Comparison of ENCODE assay signal across 24 cellular contexts in genomic region chr9:126647585-126648110, GRCh38. TPM values are rescaled to one million over a fixed set of nuclear protein-coding genes. Genes with fewer than 3 reads are reported as not detected.
DNase-seq lines count a peak whose midpoint lies in the region; ATAC-seq, FAIRE-seq and TF ChIP-seq lines count a peak whose summit lies in the region.
"Had no signal": no experiment of that assay in that cellular context is flagged by ENCODE, and none has a peak within 500 bp of the region (broad histone marks: within the 10 kb centered on the region; RNA-seq: fewer than 3 reads in every experiment).

No MANE protein-coding gene starts in this region.

- TF ChIP-seq RAD21 in HepG2 (CRISPR knock-in tag; IDR thresholded peaks at IDR 0.05) = no peak

- no peak overlapping the region for H3K9ac ChIP-seq in HepG2 (ENCODE audit: insufficient read depth, low read depth, low read length)

- WGBS in HepG2 (ENCODE audit: low lambda C conversion rate) = 21% methylated on average over 6 of the region's 7 CpGs
- 21% methylated on average over 4 of the region's 7 CpGs for WGBS in right lobe of liver (ENCODE audit: insufficient coverage, low coverage, low lambda C conversion rate, missing lambda C conversion rate)

- no TSS peak for BruUV-seq in HepG2 (replicated peaks; lab: Mats Ljungman, UMichigan)

- H3K9me3 ChIP-seq in HepG2 (ENCODE audit: low read length) (no peaks in the 10 kb centered on the region), right lobe of liver (no peaks in the 10 kb centered on the region), SJCRH30 (replicated peaks) (no peaks in the 10 kb centered on the region)
- H3K9me3 ChIP-seq: A549, SJSA1 had no signal

- H3K36me3 Mint-ChIP-seq in nephron progenitor cell (ENCODE audit: low read depth) = no peaks in the 10 kb centered on the region
- no peaks in the 10 kb centered on the region for H3K36me3 Mint-ChIP-seq in activated CD4-positive, alpha-beta memory T cell treated with anti-CD3 and anti-CD28 coated beads for 36 hours
- H3K36me3 Mint-ChIP-seq: T-cell had no signal

- TF ChIP-seq EP300 in HepG2 (IDR thresholded peaks at IDR 0.05; ENCODE audit: low read depth in 2 of 2, low read length in 2 of 2) (no peak), HepG2 (CRISPR knock-in tag; IDR thresholded peaks at IDR 0.05; ENCODE audit: borderline replicate concordance) (no peak)

- no peak overlapping the region for H3K4me2 ChIP-seq in HepG2 (ENCODE audit: low read depth, low read length)
- H3K4me2 ChIP-seq: A549 had no signal

- no peaks in the 10 kb centered on the region for H3K79me2 ChIP-seq in HepG2 (ENCODE audit: insufficient read depth, low read length)

- ATAC-seq in HepG2 (no peak), right lobe of liver (no peak)
- ATAC-seq: A549, T-cell had no signal

- TF ChIP-seq CTCF in HepG2 (CRISPR knock-in tag; IDR thresholded peaks at IDR 0.05) (no peak), right lobe of liver (IDR thresholded peaks at IDR 0.05) (no peak), nephron progenitor cell (IDR thresholded peaks at IDR 0.05) (no peak)

- no peaks in the 10 kb centered on the region for H3K4me1 ChIP-seq in HepG2 (ENCODE audit: insufficient read depth, low read length)
- H3K4me1 ChIP-seq in right lobe of liver = no peaks in the 10 kb centered on the region
- peaks cover 67% of the 10 kb centered on the region for H3K4me1 ChIP-seq in SJCRH30
- H3K4me1 ChIP-seq: A549, SJSA1 had no signal

- TF ChIP-seq POLR2A in HepG2 (IDR thresholded peaks at IDR 0.05; ENCODE audit: insufficient read depth in 1 of 2, low read depth in 2 of 2, low read length in 2 of 2) = no peak
- TF ChIP-seq POLR2A in right lobe of liver (IDR thresholded peaks at IDR 0.05) = no peak

- no peaks in the 10 kb centered on the region for H4K20me1 ChIP-seq in HepG2 (ENCODE audit: insufficient read depth, low read length)

- peaks cover 55% of the 10 kb centered on the region for H3K27me3 Mint-ChIP-seq in nephron progenitor cell (ENCODE audit: low read depth, poor library complexity)
- peaks cover 59% of the 10 kb centered on the region for H3K27me3 Mint-ChIP-seq in activated CD4-positive, alpha-beta memory T cell treated with anti-CD3 and anti-CD28 coated beads for 36 hours

- no peak overlapping the region for H3K4me3 ChIP-seq in HepG2 (replicated peaks in 1 of 3; ENCODE audit: insufficient read depth in 1 of 3, low read depth in 2 of 3, low read length in 3 of 3)
- H3K4me3 ChIP-seq in right lobe of liver = no peak overlapping the region
- no peak overlapping the region for H3K4me3 ChIP-seq in SJCRH30
- H3K4me3 ChIP-seq: A549, SJSA1 had no signal

- no peak overlapping the region for H3K27ac Mint-ChIP-seq in nephron progenitor cell
- H3K27ac Mint-ChIP-seq in activated CD4-positive, alpha-beta memory T cell treated with anti-CD3 and anti-CD28 coated beads for 36 hours = no peak overlapping the region
- H3K27ac Mint-ChIP-seq: T-cell had no signal

- POLR2A ChIA-PET in HepG2 (lab: Yijun Ruan, JAX) = no interaction called here
- POLR2A ChIA-PET in activated CD4-positive, alpha-beta memory T cell treated with anti-CD3 and anti-CD28 coated beads for 36 hours (lab: Charles Lee) = no interaction called here

- FAIRE-seq in HepG2 (lab: Jason Lieb, UNC) = no peak
- FAIRE-seq: A549, GM12892, HTR-8/SVneo, RCC 7860 had no signal

- H3K4me3 Mint-ChIP-seq in nephron progenitor cell = peak overlapping the region; percentile 26
- no peak overlapping the region for H3K4me3 Mint-ChIP-seq in activated CD4-positive, alpha-beta memory T cell treated with anti-CD3 and anti-CD28 coated beads for 36 hours
- H3K4me3 Mint-ChIP-seq: T-cell had no signal

- peaks cover 92% of the 10 kb centered on the region for H3K4me1 Mint-ChIP-seq in nephron progenitor cell
- H3K4me1 Mint-ChIP-seq in activated CD4-positive, alpha-beta memory T cell treated with anti-CD3 and anti-CD28 coated beads for 36 hours (ENCODE audit: low read depth) = no peaks in the 10 kb centered on the region
- H3K4me1 Mint-ChIP-seq: T-cell had no signal

- CTCF ChIA-PET in HepG2 (lab: Yijun Ruan, JAX; ENCODE audit: low intra/inter-chr PET ratio, low total read pairs) = no interaction called here
- CTCF ChIA-PET in activated CD4-positive, alpha-beta memory T cell treated with anti-CD3 and anti-CD28 coated beads for 36 hours (lab: Charles Lee) = interaction anchor here (1.0 kb wide), 1 partner anchor 42 kb away, joined by 3 read pairs; no protein-coding TSS in a partner anchor

- in situ Hi-C loops in HepG2 (cut with HindIII; ENCODE audit: extremely low pct_ligation_motif_present, low pct_unique_long_range_greater_than_20kb) = no loop called here

- H2AFZ ChIP-seq in HepG2 (ENCODE audit: low read length) = no peak overlapping the region

- peaks cover 28 to 96% of the 10 kb centered on the region in 2 experiments for H3K27me3 ChIP-seq in HepG2 (ENCODE audit: control insufficient read depth in 1 of 2, insufficient read depth in 2 of 2, low read length in 2 of 2)
- no peaks in the 10 kb centered on the region for H3K27me3 ChIP-seq in right lobe of liver
- H3K27me3 ChIP-seq in SJCRH30 = no peaks in the 10 kb centered on the region

- H3K36me3 ChIP-seq in HepG2 (replicated peaks in 1 of 2; ENCODE audit: control insufficient read depth in 1 of 2, insufficient read depth in 2 of 2, low read length in 2 of 2) = no peaks in the 10 kb centered on the region
- no peaks in the 10 kb centered on the region for H3K36me3 ChIP-seq in right lobe of liver
- no peaks in the 10 kb centered on the region for H3K36me3 ChIP-seq in SJCRH30
- H3K36me3 ChIP-seq: SJSA1 had no signal

- intact Hi-C loops in HepG2 (cut with micrococcal nuclease; ENCODE audit: unreplicated experiment) = no loop called here
- intact Hi-C loops in right lobe of liver (cut with DNase I) = no loop called here
- intact Hi-C loops in activated CD4-positive, alpha-beta memory T cell treated with anti-CD3 and anti-CD28 coated beads for 36 hours (cut with micrococcal nuclease) = no loop called here

- no peaks in the 10 kb centered on the region for H3K9me3 Mint-ChIP-seq in nephron progenitor cell
- H3K9me3 Mint-ChIP-seq in activated CD4-positive, alpha-beta memory T cell treated with anti-CD3 and anti-CD28 coated beads for 36 hours = no peaks in the 10 kb centered on the region
- H3K9me3 Mint-ChIP-seq: T-cell had no signal

- H3K27ac ChIP-seq in HepG2 (ENCODE audit: extremely low read length, insufficient read depth, low read length) (no peak overlapping the region), right lobe of liver (no peak overlapping the region), SJCRH30 (0 out of 2 replicates have a peak overlapping the region, but pooled peaks have one; percentile 2)
- H3K27ac ChIP-seq: A549, SJSA1 had no signal

- no peak for DNase-seq in HepG2 (ENCODE audit: low spot score)
- DNase-seq in right lobe of liver = no peak
- peak; percentile 31 to 46 for DNase-seq in SJCRH30
- DNase-seq in nephron progenitor cell = peak; percentile 27
- no peak for DNase-seq in activated CD4-positive, alpha-beta memory T cell treated with anti-CD3 and anti-CD28 coated beads for 36 hours
- no peak for DNase-seq in stimulated activated CD4-positive, alpha-beta T cell treated with anti-CD3 and anti-CD28 coated beads, Interleukin-1b, Interleukin-23, amount 100 ng/mL, for 48 hours
- no peak for DNase-seq in effector CD4-positive, alpha-beta T cell
- DNase-seq: AML-193, DMS153, DND-41, H7, KBM-7, MV-4-11, NCI-H1105, NCI-H1436 treated with DMSO at 0.1 percent for 48 hours, NCI-H187 treated with DMSO at 0.1 percent for 48 hours, NCI-H526 treated with DMSO at 0.1 percent for 48 hours, T-cell had no signal

TF ChIP-seq in HepG2, 621 proteins besides CTCF, POLR2A, EP300 and RAD21:
- TF ChIP-seq CHCHD3 (CRISPR knock-in tag; IDR thresholded peaks at IDR 0.05) (no peak), EZH2 (conservative IDR thresholded peaks at IDR 0.05; ENCODE audit: low read depth, low read length) (0 out of 2 replicates have a peak, but pooled peaks have one; percentile 38), ZNF138 (CRISPR knock-in tag; IDR thresholded peaks at IDR 0.05; ENCODE audit: low read depth) (no peak), IRF2 (CRISPR knock-in tag; IDR thresholded peaks at IDR 0.05) (no peak)

RNA-seq across cellular contexts. Expression of gene LMX1B, which starts 33.9 kb away (rescaled TPM):
- not detected in 2 replicates for total RNA-seq in HepG2 (2016; rRNA removed; fragmentation: Illumina TruSeq; extraction: Trizol)
- not detected in 2 replicates for total RNA-seq in HepG2 (2016; cell fraction: cytosol; rRNA removed; fragmentation: Illumina TruSeq; extraction: Trizol; ENCODE audit: low read depth)
- not detected in 2 replicates for total RNA-seq in HepG2 (2016; cell fraction: insoluble cytoplasmic fraction; rRNA removed; fragmentation: Illumina TruSeq; extraction: Trizol)
- total RNA-seq in HepG2 (2016; cell fraction: membrane; rRNA removed; fragmentation: Illumina TruSeq; extraction: Trizol) = not detected in 2 replicates
- total RNA-seq in HepG2 (2016; cell fraction: nucleus; rRNA removed; fragmentation: Illumina TruSeq; extraction: Trizol) = not detected in 2 replicates
- not detected in 2 replicates for polyA plus RNA-seq in HepG2 (2011; rRNA removed)
- polyA plus RNA-seq in HepG2 (2011; cell fraction: cytosol; rRNA removed) = 0.04 TPM in 1 of 2 replicates, not detected in the other
- 0.03 TPM in 1 of 2 replicates, not detected in the other for polyA plus RNA-seq in HepG2 (2011; cell fraction: nucleus; rRNA removed)
- polyA plus RNA-seq in HepG2 (2012) = not detected in 2 replicates
- polyA plus RNA-seq in HepG2 (2016; cell fraction: cytosol; fragmentation: Illumina TruSeq; extraction: Trizol; ENCODE audit: low read depth) = not detected in 2 replicates
- polyA plus RNA-seq in HepG2 (2016; cell fraction: insoluble cytoplasmic fraction; fragmentation: Illumina TruSeq; extraction: Trizol; ENCODE audit: low read depth) = 0.03 TPM in 1 of 2 replicates, not detected in the other
- 0.16 TPM in 1 of 2 replicates, not detected in the other for polyA plus RNA-seq in HepG2 (2016; cell fraction: membrane; fragmentation: Illumina TruSeq; extraction: Trizol; ENCODE audit: low read depth)
- polyA plus RNA-seq in HepG2 (2016; cell fraction: nucleus; fragmentation: Illumina TruSeq; extraction: Trizol; ENCODE audit: insufficient read depth, low read depth) = not detected in 2 replicates
- polyA minus RNA-seq in HepG2 (2011; rRNA and poly(A)+ RNA removed; ENCODE audit: low replicate concordance) = 0.06 TPM in 1 of 2 replicates, not detected in the other
- polyA minus RNA-seq in HepG2 (2011; cell fraction: cytosol; rRNA and poly(A)+ RNA removed) = not detected in 2 replicates
- polyA minus RNA-seq in HepG2 (2011; cell fraction: nucleus; rRNA and poly(A)+ RNA removed) = not detected in 2 replicates
- not detected for total RNA-seq in right lobe of liver
- 10.3 and 12.2 TPM in 2 replicates for total RNA-seq in SJCRH30 (2014; rRNA removed; shearing (Covaris generic))
- total RNA-seq in activated CD4-positive, alpha-beta memory T cell treated with anti-CD3 and anti-CD28 coated beads for 36 hours = not detected
- total RNA-seq: LHCN-M2, SJSA1, T-cell had no signal

Comparison
In these comparisons a context has a peak if more than half of its experiments do, and no peak if none do; other contexts are left out.
1. DNase-seq: peak in SJCRH30 (2 of 2) and nephron progenitor cell (single experiment); none in HepG2 (single experiment), right lobe of liver (0 of 3), activated CD4-positive, alpha-beta memory T cell treated with anti-CD3 and anti-CD28 coated beads for 36 hours (single experiment), stimulated activated CD4-positive, alpha-beta T cell treated with anti-CD3 and anti-CD28 coated beads, Interleukin-1b, Interleukin-23, amount 100 ng/mL, for 48 hours (single experiment) and effector CD4-positive, alpha-beta T cell (single experiment).
2. RNA of gene LMX1B, which starts 33.9 kb away (total RNA-seq): 10.3 to 12.2 TPM in SJCRH30; not detected in HepG2, not detected in right lobe of liver and not detected in activated CD4-positive, alpha-beta memory T cell treated with anti-CD3 and anti-CD28 coated beads for 36 hours; every median in the first group is over 10 times any median in the second.